Comparison of ENCODE assay signal across 8 cellular contexts in genomic region chr3:186930639-186931486, GRCh38. TPM values are rescaled to one million over a fixed set of nuclear protein-coding genes. Genes with fewer than 3 reads are reported as not detected.
DNase-seq lines count a peak whose midpoint lies in the region; ATAC-seq and FAIRE-seq lines count a peak whose summit lies in the region.

No MANE protein-coding gene starts in this region.

- H3K36me3 ChIP-seq in HUES6 (ENCODE audit: control insufficient read depth, insufficient read depth, low read length), result peaks cover 22% of the 10 kb centered on the region

- H3K4me3 ChIP-seq in HUES6 (ENCODE audit: low read depth, low read length), result peak overlapping the region; percentile 82

- H3K9ac ChIP-seq in HUES6 (ENCODE audit: low read length), result peak overlapping the region; percentile 90

- no peaks in the 10 kb centered on the region for H3K9me3 ChIP-seq in HUES6 (ENCODE audit: control insufficient read depth, insufficient read depth, low read depth, low read length)

- ATAC-seq in GM21447 (IDR thresholded peaks at IDR 0.05; ENCODE audit: unreplicated experiment) (peak; percentile 71), Right ventricle myocardium superior (ENCODE audit: poor library complexity) (peak; percentile 88)

- intact Hi-C loops in Right ventricle myocardium superior (cut with DNase I), result loop anchor here (5.0 kb wide), 1 partner anchor 46 kb away; no protein-coding TSS in a partner anchor
- intact Hi-C loops in posterior cingulate gyrus (cut with DNase I), result no loop called here

- peaks cover 29% of the 10 kb centered on the region for H3K4me1 ChIP-seq in HUES6 (ENCODE audit: control insufficient read depth, insufficient read depth, low read length)

- DNase-seq in DMS53 (lab: John Stamatoyannopoulos, UW) (peak; percentile 73), SIG-M5 (lab: John Stamatoyannopoulos, UW) (peak; percentile 65), Right ventricle myocardium superior (peak; percentile 85), posterior cingulate gyrus (peak in 7 of 10 donors; percentile 28 to 88 (median 36)), urothelium cell line (ENCODE audit: low spot score) (peak; percentile 61)
- peak; percentile 70 for DNase-seq in activated naive CD4-positive, alpha-beta T cell treated with Interleukin-2 at 50 U/mL for 16 hours

- FAIRE-seq in urothelium cell line (lab: Jason Lieb, UNC), result no peak

- H3K27me3 ChIP-seq in HUES6 (ENCODE audit: control insufficient read depth, insufficient read depth, low read length), result 0 out of 2 replicates have a peak, but pooled peaks cover 3% of the 10 kb centered on the region

- H3K27ac ChIP-seq in HUES6 (ENCODE audit: low read depth, low read length), result peak overlapping the region; percentile 85

RNA-seq across cellular contexts. Expression of gene ST6GAL1, which starts 0.5 kb away (rescaled TPM):
- 67.4 TPM for total RNA-seq in Right ventricle myocardium superior

Comparison
In these comparisons a context has a peak if more than half of its experiments do, and no peak if none do; other contexts are left out.
1. Peak in every context shown above with its lines: DNase-seq, ATAC-seq, H3K4me3 ChIP-seq and H3K27ac ChIP-seq.